In genomic region chr14:54929556-54929955, GRCh38 we compare ENCODE assay signal across 17 cellular contexts.
"Had no signal": no experiment of that assay in that cellular context is flagged by ENCODE, and none has a peak within 500 bp of the region (broad histone marks: within the 10 kb centered on the region; RNA-seq: fewer than 3 reads in every experiment).

No MANE protein-coding gene starts in this region.

- ATAC-seq: activated CD8-positive, alpha-beta T cell treated with anti-CD3 and anti-CD28 coated beads, Interleukin-2, amount 10 ng/mL, durations not matched to agents 7 days and 5 days; body of pancreas; left lung had no signal

- DNase-seq: activated CD4-positive, alpha-beta T cell treated with anti-CD3 and anti-CD28 coated beads, Interleukin-2, amount 10 ng/mL, durations not matched to agents 24 days and 14 days; activated CD4-positive, CD25-positive, alpha-beta regulatory T cell; activated CD8-positive, alpha-beta memory T cell treated with anti-CD3 and anti-CD28 coated beads, Interleukin-2, amount 50 U/mL, for 48 hours; activated CD8-positive, alpha-beta T cell treated with anti-CD3 and anti-CD28 coated beads, Interleukin-2, amount 10 ng/mL, durations not matched to agents 7 days and 5 days; activated gamma-delta T cell treated with Interleukin-2 at 50 U/mL for 16 hours; amygdala; caudate nucleus; colonic mucosa; foreskin fibroblast; glutamatergic neuron; hypothalamus; kidney; left lung; naive B cell; sigmoid colon; spleen had no signal
